In the genomic region with DNA sequence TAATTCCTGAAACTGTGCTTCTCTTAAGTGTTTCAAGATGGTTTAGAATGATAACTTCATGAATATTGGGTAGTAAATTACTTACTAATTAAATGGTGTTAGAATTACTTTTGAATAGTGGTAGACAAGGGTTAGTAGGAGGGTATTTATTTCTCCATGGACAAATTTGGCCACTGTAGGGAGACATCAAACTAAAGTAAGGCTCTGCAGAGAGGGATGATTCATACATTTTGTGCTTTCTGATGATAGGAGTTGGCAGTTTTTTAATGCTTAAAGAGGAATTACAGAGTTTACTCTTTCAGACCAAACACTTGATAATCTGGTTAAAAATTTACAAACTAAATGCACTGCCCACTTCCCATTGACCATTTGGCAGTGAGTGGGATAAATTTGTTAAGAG, we compare ENCODE assay signal across 1 cellular context.
TF ChIP-seq lines count a peak whose summit lies in the region.

No MANE protein-coding gene starts in this region.

TF ChIP-seq in GM23338, 12 proteins besides CTCF, POLR2A, EP300 and RAD21 (continued from another document):
- TF ChIP-seq, protein P1, sequence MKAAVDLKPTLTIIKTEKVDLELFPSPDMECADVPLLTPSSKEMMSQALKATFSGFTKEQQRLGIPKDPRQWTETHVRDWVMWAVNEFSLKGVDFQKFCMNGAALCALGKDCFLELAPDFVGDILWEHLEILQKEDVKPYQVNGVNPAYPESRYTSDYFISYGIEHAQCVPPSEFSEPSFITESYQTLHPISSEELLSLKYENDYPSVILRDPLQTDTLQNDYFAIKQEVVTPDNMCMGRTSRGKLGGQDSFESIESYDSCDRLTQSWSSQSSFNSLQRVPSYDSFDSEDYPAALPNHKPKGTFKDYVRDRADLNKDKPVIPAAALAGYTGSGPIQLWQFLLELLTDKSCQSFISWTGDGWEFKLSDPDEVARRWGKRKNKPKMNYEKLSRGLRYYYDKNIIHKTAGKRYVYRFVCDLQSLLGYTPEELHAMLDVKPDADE (IDR thresholded peaks at IDR 0.05) = no peak
- TF ChIP-seq EZH2phosphoT487 (IDR thresholded peaks at IDR 0.05; ENCODE audit: unreplicated experiment) (no peak), EZH2 (IDR thresholded peaks at IDR 0.05; ENCODE audit: low read depth, unreplicated experiment) (no peak), ZNF114 (CRISPR knock-in tag; IDR thresholded peaks at IDR 0.05) (no peak), JUNB (IDR thresholded peaks at IDR 0.05; ENCODE audit: unreplicated experiment) (no peak), REST (IDR thresholded peaks at IDR 0.05; ENCODE audit: unreplicated experiment) (no peak), STAT1 (IDR thresholded peaks at IDR 0.05; ENCODE audit: unreplicated experiment) (no peak)
